In the genomic region with DNA sequence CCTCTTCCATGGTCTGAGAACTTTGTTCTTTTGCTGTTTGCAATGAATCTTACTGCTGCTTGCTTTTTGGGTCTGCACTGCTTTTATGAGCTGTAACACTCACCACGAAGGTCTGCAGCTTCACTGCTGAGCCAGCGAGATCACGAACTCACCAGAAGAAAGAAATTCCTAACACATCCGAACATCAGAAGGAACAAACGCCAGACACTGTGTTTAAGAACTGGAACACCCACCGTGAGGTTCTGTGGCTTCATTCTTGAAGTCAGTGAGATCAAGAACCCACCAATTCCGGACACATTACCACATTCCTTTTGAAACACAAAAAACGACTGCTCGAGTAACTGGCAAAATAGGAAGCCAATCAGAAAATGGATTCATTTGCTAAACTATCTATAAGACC, we compare ENCODE assay signal across 34 cellular contexts.
"Had no signal": no experiment of that assay in that cellular context is flagged by ENCODE, and none has a peak within 500 bp of the region (broad histone marks: within the 10 kb centered on the region; RNA-seq: fewer than 3 reads in every experiment).

No MANE protein-coding gene starts in this region.

- H3K27ac ChIP-seq: KMS-11 had no signal

- H3K9me3 ChIP-seq: MG63 had no signal

- DNase-seq: Karpas-422, Kasumi-1, KG1, MG63, MM.1S, MV-4-11, NCI-H1048, NCI-H1092, NCI-H1092 treated with DMSO at 0.1 percent for 48 hours, NCI-H1105, NCI-H1105 treated with DMSO at 0.1 percent for 48 hours, NCI-H1417, NCI-H1417 treated with DMSO at 0.1 percent for 48 hours, NCI-H1436, NCI-H1436 treated with DMSO at 0.1 percent for 48 hours, NCI-H146, NCI-H1694, NCI-H1694 treated with DMSO at 0.1 percent for 48 hours, NCI-H187, NCI-H187 treated with DMSO at 0.1 percent for 48 hours, NCI-H1930, NCI-H2029, NCI-H2029 treated with DMSO at 0.1 percent for 48 hours, NCI-H2081, NCI-H2081 treated with DMSO at 0.1 percent for 48 hours, NCI-H2107, NCI-H2171, NCI-H2171 treated with DMSO at 0.1 percent for 48 hours, NCI-H2227 treated with DMSO at 0.1 percent for 48 hours, NCI-H226, NCI-H345, NCI-H446, NCI-H446 treated with DMSO at 0.1 percent for 48 hours had no signal

- H3K4me3 ChIP-seq: MG63 had no signal

- H3K27me3 ChIP-seq: MG63 had no signal

- H3K36me3 ChIP-seq: MG63 had no signal
